ENCODE assay signal across 16 cellular contexts in genomic region chr11:79374707-79375106, GRCh38.
"Had no signal": no experiment of that assay in that cellular context is flagged by ENCODE, and none has a peak within 500 bp of the region (broad histone marks: within the 10 kb centered on the region; RNA-seq: fewer than 3 reads in every experiment).

No MANE protein-coding gene starts in this region.

- H3K27me3 ChIP-seq: upper lobe of right lung had no signal

- H3K9me3 Mint-ChIP-seq: activated naive CD8-positive, alpha-beta T cell treated with anti-CD3 and anti-CD28 coated beads for 36 hours had no signal

- ATAC-seq: gastrocnemius medialis; left colon; naive thymus-derived CD4-positive, alpha-beta T cell; upper lobe of right lung had no signal

- H3K36me3 Mint-ChIP-seq: activated naive CD8-positive, alpha-beta T cell treated with anti-CD3 and anti-CD28 coated beads for 36 hours had no signal

- H3K4me3 ChIP-seq: coronary artery, esophagus squamous epithelium, gastrocnemius medialis, spleen, upper lobe of right lung had no signal

- H3K9me3 ChIP-seq: esophagus squamous epithelium, gastrocnemius medialis, spleen, upper lobe of right lung had no signal

- H3K27ac ChIP-seq: coronary artery, esophagus squamous epithelium, gastrocnemius medialis, spleen, upper lobe of right lung, WERI-Rb-1 had no signal

- H3K4me1 Mint-ChIP-seq: activated naive CD8-positive, alpha-beta T cell treated with anti-CD3 and anti-CD28 coated beads for 36 hours; naive thymus-derived CD4-positive, alpha-beta T cell had no signal

- H3K27ac Mint-ChIP-seq: activated naive CD8-positive, alpha-beta T cell treated with anti-CD3 and anti-CD28 coated beads for 36 hours; naive thymus-derived CD4-positive, alpha-beta T cell; progenitor cell of endocrine pancreas had no signal

- H3K27me3 Mint-ChIP-seq: progenitor cell of endocrine pancreas had no signal

- DNase-seq: activated CD4-positive, alpha-beta T cell treated with anti-CD3 and anti-CD28 coated beads for 1 hour; activated CD4-positive, alpha-beta T cell treated with anti-CD3 and anti-CD28 coated beads, Interleukin-2, amount 50 U/mL, for 1 hour; activated naive CD8-positive, alpha-beta T cell treated with anti-CD3 and anti-CD28 coated beads for 36 hours; activated T-cell treated with anti-CD3 and anti-CD28 coated beads, Interleukin-2, amount 50 U/mL, for 1 hour; esophagus squamous epithelium; gastrocnemius medialis; left colon; naive thymus-derived CD4-positive, alpha-beta T cell; spleen; stimulated activated CD4-positive, alpha-beta T cell treated with anti-CD3 and anti-CD28 coated beads, Interleukin-4, amount 100 ng/mL, for 1 hour; stimulated activated naive CD4-positive, alpha-beta T cell treated with Interleukin-2 at 50 U/mL for 16 hours; T-helper 1 cell; upper lobe of right lung; WERI-Rb-1 had no signal

- H3K36me3 ChIP-seq: esophagus squamous epithelium, gastrocnemius medialis, spleen, upper lobe of right lung, WERI-Rb-1 had no signal

- H3K4me1 ChIP-seq: gastrocnemius medialis, spleen, upper lobe of right lung had no signal

- H3K4me3 Mint-ChIP-seq: activated naive CD8-positive, alpha-beta T cell treated with anti-CD3 and anti-CD28 coated beads for 36 hours; naive thymus-derived CD4-positive, alpha-beta T cell had no signal
